In the genomic region with DNA sequence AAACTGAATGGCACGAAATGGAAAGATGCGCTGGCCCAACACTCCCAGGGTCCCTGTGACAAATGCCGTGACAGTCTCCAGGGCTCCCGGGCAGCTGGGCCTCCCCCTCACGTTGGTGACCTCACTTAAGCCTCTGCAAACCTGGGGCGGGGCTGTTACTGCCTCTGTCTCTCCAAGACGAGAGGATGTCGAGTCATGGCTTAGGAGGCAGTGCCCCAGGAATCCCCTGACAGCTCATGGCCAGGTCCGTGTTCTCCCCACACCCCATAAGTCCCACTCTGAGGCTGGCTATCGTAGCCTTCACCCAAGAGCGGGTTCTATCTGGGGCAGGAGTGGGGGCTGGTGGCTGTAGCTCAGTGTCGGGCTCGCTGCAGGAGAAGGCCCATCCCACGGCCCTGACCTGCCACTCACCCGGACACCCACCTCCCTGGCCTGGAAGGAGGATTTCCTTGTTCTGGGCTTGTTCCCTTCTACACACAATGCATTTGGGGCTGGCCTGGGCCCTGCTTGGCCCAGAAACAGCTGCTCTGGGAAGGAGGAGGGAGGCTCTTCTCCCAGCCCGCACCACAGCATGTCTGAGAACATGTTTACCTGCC, we compare ENCODE assay signal across 1 cellular context.
TF ChIP-seq lines count a peak whose summit lies in the region.

No MANE protein-coding gene starts in this region.

TF ChIP-seq in A549, 52 proteins besides CTCF, POLR2A, EP300 and RAD21 (continued from another document):
- TF ChIP-seq, protein P1, sequence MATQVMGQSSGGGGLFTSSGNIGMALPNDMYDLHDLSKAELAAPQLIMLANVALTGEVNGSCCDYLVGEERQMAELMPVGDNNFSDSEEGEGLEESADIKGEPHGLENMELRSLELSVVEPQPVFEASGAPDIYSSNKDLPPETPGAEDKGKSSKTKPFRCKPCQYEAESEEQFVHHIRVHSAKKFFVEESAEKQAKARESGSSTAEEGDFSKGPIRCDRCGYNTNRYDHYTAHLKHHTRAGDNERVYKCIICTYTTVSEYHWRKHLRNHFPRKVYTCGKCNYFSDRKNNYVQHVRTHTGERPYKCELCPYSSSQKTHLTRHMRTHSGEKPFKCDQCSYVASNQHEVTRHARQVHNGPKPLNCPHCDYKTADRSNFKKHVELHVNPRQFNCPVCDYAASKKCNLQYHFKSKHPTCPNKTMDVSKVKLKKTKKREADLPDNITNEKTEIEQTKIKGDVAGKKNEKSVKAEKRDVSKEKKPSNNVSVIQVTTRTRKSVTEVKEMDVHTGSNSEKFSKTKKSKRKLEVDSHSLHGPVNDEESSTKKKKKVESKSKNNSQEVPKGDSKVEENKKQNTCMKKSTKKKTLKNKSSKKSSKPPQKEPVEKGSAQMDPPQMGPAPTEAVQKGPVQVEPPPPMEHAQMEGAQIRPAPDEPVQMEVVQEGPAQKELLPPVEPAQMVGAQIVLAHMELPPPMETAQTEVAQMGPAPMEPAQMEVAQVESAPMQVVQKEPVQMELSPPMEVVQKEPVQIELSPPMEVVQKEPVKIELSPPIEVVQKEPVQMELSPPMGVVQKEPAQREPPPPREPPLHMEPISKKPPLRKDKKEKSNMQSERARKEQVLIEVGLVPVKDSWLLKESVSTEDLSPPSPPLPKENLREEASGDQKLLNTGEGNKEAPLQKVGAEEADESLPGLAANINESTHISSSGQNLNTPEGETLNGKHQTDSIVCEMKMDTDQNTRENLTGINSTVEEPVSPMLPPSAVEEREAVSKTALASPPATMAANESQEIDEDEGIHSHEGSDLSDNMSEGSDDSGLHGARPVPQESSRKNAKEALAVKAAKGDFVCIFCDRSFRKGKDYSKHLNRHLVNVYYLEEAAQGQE (IDR thresholded peaks at IDR 0.05): no peak
- TF ChIP-seq CBX2 (IDR thresholded peaks at IDR 0.05; ENCODE audit: borderline replicate concordance, low read depth) (no peak), FOSL2 (IDR thresholded peaks at IDR 0.05) (no peak), FOSL2 (CRISPR knock-in tag; IDR thresholded peaks at IDR 0.05) (peak; percentile 27; the same call in 1 of the 2 replicates), HOXB5 (CRISPR knock-in tag; IDR thresholded peaks at IDR 0.05) (no peak), MYC (IDR thresholded peaks at IDR 0.05; ENCODE audit: borderline replicate concordance, low read length) (no peak), MAFK (IDR thresholded peaks at IDR 0.05; ENCODE audit: partially characterized antibody) (peak; percentile 78), RCOR1 (IDR thresholded peaks at IDR 0.05; ENCODE audit: low read depth, low read length) (no peak), NFE2L2 (conservative IDR thresholded peaks at IDR 0.05; ENCODE audit: low read length) (0 out of 2 replicates have a peak, but pooled peaks have one; percentile 24), RARB (CRISPR knock-in tag; IDR thresholded peaks at IDR 0.05) (no peak), SREBF2 (IDR thresholded peaks at IDR 0.05) (no peak)
- TF ChIP-seq, protein P2, sequence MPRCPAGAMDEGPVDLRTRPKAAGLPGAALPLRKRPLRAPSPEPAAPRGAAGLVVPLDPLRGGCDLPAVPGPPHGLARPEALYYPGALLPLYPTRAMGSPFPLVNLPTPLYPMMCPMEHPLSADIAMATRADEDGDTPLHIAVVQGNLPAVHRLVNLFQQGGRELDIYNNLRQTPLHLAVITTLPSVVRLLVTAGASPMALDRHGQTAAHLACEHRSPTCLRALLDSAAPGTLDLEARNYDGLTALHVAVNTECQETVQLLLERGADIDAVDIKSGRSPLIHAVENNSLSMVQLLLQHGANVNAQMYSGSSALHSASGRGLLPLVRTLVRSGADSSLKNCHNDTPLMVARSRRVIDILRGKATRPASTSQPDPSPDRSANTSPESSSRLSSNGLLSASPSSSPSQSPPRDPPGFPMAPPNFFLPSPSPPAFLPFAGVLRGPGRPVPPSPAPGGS (IDR thresholded peaks at IDR 0.05): no peak
- TF ChIP-seq, protein P3, sequence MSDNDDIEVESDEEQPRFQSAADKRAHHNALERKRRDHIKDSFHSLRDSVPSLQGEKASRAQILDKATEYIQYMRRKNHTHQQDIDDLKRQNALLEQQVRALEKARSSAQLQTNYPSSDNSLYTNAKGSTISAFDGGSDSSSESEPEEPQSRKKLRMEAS (IDR thresholded peaks at IDR 0.05): no peak
- TF ChIP-seq, protein P4, sequence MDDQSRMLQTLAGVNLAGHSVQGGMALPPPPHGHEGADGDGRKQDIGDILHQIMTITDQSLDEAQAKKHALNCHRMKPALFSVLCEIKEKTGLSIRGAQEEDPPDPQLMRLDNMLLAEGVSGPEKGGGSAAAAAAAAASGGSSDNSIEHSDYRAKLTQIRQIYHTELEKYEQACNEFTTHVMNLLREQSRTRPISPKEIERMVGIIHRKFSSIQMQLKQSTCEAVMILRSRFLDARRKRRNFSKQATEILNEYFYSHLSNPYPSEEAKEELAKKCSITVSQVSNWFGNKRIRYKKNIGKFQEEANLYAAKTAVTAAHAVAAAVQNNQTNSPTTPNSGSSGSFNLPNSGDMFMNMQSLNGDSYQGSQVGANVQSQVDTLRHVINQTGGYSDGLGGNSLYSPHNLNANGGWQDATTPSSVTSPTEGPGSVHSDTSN (IDR thresholded peaks at IDR 0.05): no peak
